ENCODE assay signal across 14 cellular contexts in genomic region chr13:110055089-110055488, GRCh38.
DNase-seq lines count a peak whose midpoint lies in the region; ATAC-seq lines count a peak whose summit lies in the region.
"Had no signal": no experiment of that assay in that cellular context is flagged by ENCODE, and none has a peak within 500 bp of the region (broad histone marks: within the 10 kb centered on the region; RNA-seq: fewer than 3 reads in every experiment).

No MANE protein-coding gene starts in this region.

- peak overlapping the region; percentile 97 for H3K4me2 ChIP-seq in BLaER1

- H3K9ac ChIP-seq in BLaER1, result 0 out of 2 replicates have a peak overlapping the region, but pooled peaks have one; percentile 15

- peaks cover 12% of the 10 kb centered on the region for H3K9me3 ChIP-seq in BLaER1
- H3K9me3 ChIP-seq: breast epithelium, esophagus squamous epithelium had no signal

- DNase-seq in astrocyte of the hippocampus (ENCODE audit: low read depth, low spot score), result peak; percentile 73
- DNase-seq in NCI-H187 treated with DMSO at 0.1 percent for 48 hours (lab: John Stamatoyannopoulos, UW), result no peak
- no peak for DNase-seq in NCI-H446 (lab: John Stamatoyannopoulos, UW)
- DNase-seq in NCI-H82 (lab: John Stamatoyannopoulos, UW), result no peak
- DNase-seq: AML-193, esophagus squamous epithelium, NCI-H2029 treated with DMSO at 0.1 percent for 48 hours, PC-3, right cardiac atrium had no signal

- no peak overlapping the region for H3K27ac ChIP-seq in BLaER1
- H3K27ac ChIP-seq: breast epithelium, esophagus squamous epithelium had no signal

- peak; percentile 66 for ATAC-seq in GM19324 (IDR thresholded peaks at IDR 0.05; ENCODE audit: low FRiP score, unreplicated experiment)
- ATAC-seq in HG03442 (IDR thresholded peaks at IDR 0.05; ENCODE audit: unreplicated experiment), result peak; percentile 97
- no peak for ATAC-seq in GM19467 (IDR thresholded peaks at IDR 0.05; ENCODE audit: unreplicated experiment)
- ATAC-seq: PC-3, right cardiac atrium had no signal

- no peaks in the 10 kb centered on the region for H4K20me1 ChIP-seq in BLaER1

- no peak overlapping the region for H3K4me3 ChIP-seq in BLaER1
- H3K4me3 ChIP-seq: breast epithelium, esophagus squamous epithelium had no signal

- 0 out of 2 replicates have a peak, but pooled peaks cover 12% of the 10 kb centered on the region for H3K36me3 ChIP-seq in BLaER1
- H3K36me3 ChIP-seq: breast epithelium, esophagus squamous epithelium had no signal

- H3K27me3 ChIP-seq in BLaER1, result no peaks in the 10 kb centered on the region
- H3K27me3 ChIP-seq: breast epithelium, esophagus squamous epithelium had no signal

- H3K4me1 ChIP-seq in BLaER1, result peaks cover 48% of the 10 kb centered on the region
- H3K4me1 ChIP-seq: breast epithelium, esophagus squamous epithelium had no signal
